In the genomic region with DNA sequence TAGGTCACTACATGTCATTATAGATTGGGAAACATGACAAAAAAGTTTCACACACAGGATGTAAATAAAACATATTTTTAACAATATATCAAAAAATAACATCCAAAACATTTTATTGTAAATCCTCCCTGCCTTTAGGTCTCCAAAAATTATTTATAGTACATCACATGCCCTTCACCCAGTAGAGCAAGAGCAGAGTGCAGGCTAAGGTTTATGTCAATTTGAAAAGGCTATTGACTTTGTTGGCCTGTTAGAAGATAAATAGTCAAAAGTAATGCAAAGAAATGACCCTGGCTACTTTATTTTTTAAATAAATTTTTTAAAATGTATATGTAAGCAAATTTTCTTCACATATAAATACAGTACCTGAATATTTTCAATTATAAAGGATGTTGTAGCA, we compare ENCODE assay signal across 19 cellular contexts.
DNase-seq lines count a peak whose midpoint lies in the region; ATAC-seq and TF ChIP-seq lines count a peak whose summit lies in the region.
"Had no signal": no experiment of that assay in that cellular context is flagged by ENCODE, and none has a peak within 500 bp of the region (broad histone marks: within the 10 kb centered on the region; RNA-seq: fewer than 3 reads in every experiment).

No MANE protein-coding gene starts in this region.

- H2AFZ ChIP-seq in hepatocyte, result no peak overlapping the region

- H3K9me2 ChIP-seq in hepatocyte (replicated peaks; ENCODE audit: insufficient read depth), result no peaks in the 10 kb centered on the region

- H3K27ac ChIP-seq in right cardiac atrium (ENCODE audit: low read length) (no peak overlapping the region), hepatocyte (peak overlapping the region; percentile 49)
- H3K27ac ChIP-seq: A549; BLaER1 treated with 17β-estradiol and CSF1 and Interleukin-3, amounts not matched to agents 10 nM and 100 nM had no signal

- H3K4me2 ChIP-seq in hepatocyte, result peak overlapping the region; percentile 43
- H3K4me2 ChIP-seq: A549; BLaER1 treated with 17β-estradiol and CSF1 and Interleukin-3, amounts not matched to agents 10 nM and 100 nM had no signal

- H3K4me1 ChIP-seq in right cardiac atrium (ENCODE audit: control insufficient read depth, insufficient read depth, low read length) (peaks cover 1% of the 10 kb centered on the region), hepatocyte (ENCODE audit: insufficient read depth) (peaks cover 11% of the 10 kb centered on the region)
- H3K4me1 ChIP-seq: A549; BE2C; BLaER1 treated with 17β-estradiol and CSF1 and Interleukin-3, amounts not matched to agents 10 nM and 100 nM; HAP-1 had no signal

- intact Hi-C loops in Right ventricle myocardium superior (cut with DNase I) (no loop called here), left cardiac atrium (cut with DNase I) (no loop called here), left ventricle myocardium superior (cut with micrococcal nuclease) (no loop called here), right cardiac atrium (cut with DNase I) (no loop called here)

- no peaks in the 10 kb centered on the region for H3K79me2 ChIP-seq in hepatocyte

- H3K9me3 ChIP-seq in right cardiac atrium (ENCODE audit: control insufficient read depth, low read length) (no peaks in the 10 kb centered on the region), hepatocyte (ENCODE audit: low read depth) (no peaks in the 10 kb centered on the region)
- H3K9me3 ChIP-seq: A549, BE2C, HAP-1 had no signal

- H4K20me1 ChIP-seq in hepatocyte (ENCODE audit: insufficient read depth, poor library complexity, severe bottlenecking), result no peaks in the 10 kb centered on the region
- H4K20me1 ChIP-seq: BLaER1 treated with 17β-estradiol and CSF1 and Interleukin-3, amounts not matched to agents 10 nM and 100 nM had no signal

- no peak overlapping the region for H3K4me3 ChIP-seq in right cardiac atrium (ENCODE audit: low read length)
- H3K4me3 ChIP-seq in hepatocyte, result no peak overlapping the region
- H3K4me3 ChIP-seq: A549; BLaER1 treated with 17β-estradiol and CSF1 and Interleukin-3, amounts not matched to agents 10 nM and 100 nM; HAP-1 had no signal

- no peak for TF ChIP-seq CTCF in hepatocyte (IDR thresholded peaks at IDR 0.05; ENCODE audit: poor library complexity)

- no peak for DNase-seq in Right ventricle myocardium superior
- DNase-seq in left cardiac atrium, result no peak
- DNase-seq in left ventricle myocardium superior, result no peak
- no peak for DNase-seq in right cardiac atrium
- DNase-seq in hepatocyte (ENCODE audit: low spot score), result no peak
- no peak for DNase-seq in NCI-H69 (lab: John Stamatoyannopoulos, UW)
- DNase-seq: 8988T; ACHN; AML-193; BE2C; CD4-positive, alpha-beta T cell; CD8-positive, alpha-beta memory T cell; DMS 273 treated with DMSO at 0.1 percent for 48 hours; DND-41; GOT3; HFFc6 had no signal

- H3K27me3 ChIP-seq in right cardiac atrium (ENCODE audit: control insufficient read depth, insufficient read depth) (no peaks in the 10 kb centered on the region), hepatocyte (no peaks in the 10 kb centered on the region)
- H3K27me3 ChIP-seq: BE2C; BLaER1 treated with 17β-estradiol and CSF1 and Interleukin-3, amounts not matched to agents 10 nM and 100 nM had no signal

- peak; percentile 67 for ATAC-seq in Right ventricle myocardium superior (ENCODE audit: poor library complexity)
- ATAC-seq in left cardiac atrium, result no peak
- ATAC-seq in left ventricle myocardium superior, result peak; percentile 60
- no peak for ATAC-seq in right cardiac atrium
- ATAC-seq: A549 had no signal

- no peaks in the 10 kb centered on the region for H3K36me3 ChIP-seq in hepatocyte (replicated peaks; ENCODE audit: insufficient read depth, low read depth)
- H3K36me3 ChIP-seq: BE2C; BLaER1 treated with 17β-estradiol and CSF1 and Interleukin-3, amounts not matched to agents 10 nM and 100 nM; HAP-1 had no signal

Comparison
In these comparisons a context has a peak if more than half of its experiments do, and no peak if none do; other contexts are left out.
1. ATAC-seq: peak in Right ventricle myocardium superior (single experiment) and left ventricle myocardium superior (single experiment); none in left cardiac atrium (0 of 2) and right cardiac atrium (0 of 2).